ENCODE assay signal across 19 cellular contexts in the genomic region with DNA sequence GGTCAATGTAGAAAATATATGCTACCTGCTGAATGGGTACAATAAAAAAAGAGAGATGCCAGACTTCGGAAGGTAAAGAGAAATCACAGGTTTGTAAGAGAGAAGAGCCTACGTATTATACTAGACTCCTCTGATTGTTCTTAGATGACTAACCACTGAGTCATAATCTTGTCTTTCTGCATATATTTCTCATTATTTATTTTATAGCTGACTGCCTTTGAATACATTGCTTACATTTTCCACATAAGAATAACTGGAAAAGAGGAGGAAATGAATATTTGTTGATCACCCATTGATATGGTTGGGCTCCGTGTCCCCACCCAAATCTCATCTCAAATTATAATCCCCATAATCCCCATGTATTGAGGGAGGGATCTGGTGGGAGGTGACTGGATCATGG.
DNase-seq lines count a peak whose midpoint lies in the region; ATAC-seq and TF ChIP-seq lines count a peak whose summit lies in the region.
"Had no signal": no experiment of that assay in that cellular context is flagged by ENCODE, and none has a peak within 500 bp of the region (broad histone marks: within the 10 kb centered on the region; RNA-seq: fewer than 3 reads in every experiment).

No MANE protein-coding gene starts in this region.

- H3K9ac ChIP-seq in mammary epithelial cell (ENCODE audit: insufficient read depth, low read length), result no peak overlapping the region

- no TSS peak for BruUV-seq in mammary epithelial cell (replicated peaks; lab: Mats Ljungman, UMichigan)

- no peaks in the 10 kb centered on the region for H3K79me2 ChIP-seq in mammary epithelial cell (ENCODE audit: insufficient read depth, low read length)

- WGBS in mammary epithelial cell (ENCODE audit: low coverage, missing lambda C conversion rate), result 19% methylated on average over 3 of the region's 3 CpGs

- H3K36me3 ChIP-seq in mammary epithelial cell (ENCODE audit: insufficient read depth, low read length) (no peaks in the 10 kb centered on the region), MG63 (no peaks in the 10 kb centered on the region)
- H3K36me3 ChIP-seq: cardiac muscle cell, gastrocnemius medialis had no signal

- peak overlapping the region; percentile 41 for H3K4me2 ChIP-seq in mammary epithelial cell (ENCODE audit: insufficient read depth, low read depth, low read length)

- peak overlapping the region; percentile 9 for H3K27ac ChIP-seq in mammary epithelial cell (ENCODE audit: insufficient read depth, low read depth, low read length)
- H3K27ac ChIP-seq: cardiac muscle cell, gastrocnemius medialis had no signal

- H3K4me1 ChIP-seq in mammary epithelial cell (ENCODE audit: insufficient read depth, low read length), result peaks cover 16% of the 10 kb centered on the region
- H3K4me1 ChIP-seq: gastrocnemius medialis had no signal

- in situ Hi-C loops in mammary epithelial cell (cut with MboI; ENCODE audit: low sequenced_read_pairs in 2 of 2), result no loop called here

- H4K20me1 ChIP-seq in mammary epithelial cell (ENCODE audit: insufficient read depth, low read length), result no peaks in the 10 kb centered on the region

- CTCF ChIA-PET in mammary epithelial cell (lab: Charles Lee; ENCODE audit: low non-redundant PET), result interaction anchor here (0.6 kb wide), 1 partner anchor 10 kb away, joined by 4 read pairs; no protein-coding TSS in a partner anchor

- peak; percentile 90 for DNase-seq in DMS53 treated with DMSO at 0.1 percent for 48 hours (lab: John Stamatoyannopoulos, UW; ENCODE audit: unreplicated experiment)
- DNase-seq in NCI-H226, result peak; percentile 41
- DNase-seq in mammary epithelial cell, result peak; percentile 83
- peak; percentile 53 for DNase-seq in kidney glomerular epithelial cell (lab: John Stamatoyannopoulos, UW)
- DNase-seq in MG63, result no peak
- no peak for DNase-seq in COLO668 (lab: John Stamatoyannopoulos, UW; ENCODE audit: unreplicated experiment)
- DNase-seq: activated B cell treated with CpG ODN at 0.5 μM for 24 hours; activated naive CD4-positive, alpha-beta T cell; effector CD4-positive, alpha-beta T cell; gastrocnemius medialis; GOT3; natural killer cell; NCI-H1048; NCI-H774; substantia nigra had no signal

- intact Hi-C loops in mammary epithelial cell (cut with micrococcal nuclease), result no loop called here

- no peak for ATAC-seq in HG03280 (IDR thresholded peaks at IDR 0.05; ENCODE audit: unreplicated experiment)
- no peak for ATAC-seq in HG02610 (IDR thresholded peaks at IDR 0.05; ENCODE audit: unreplicated experiment)
- ATAC-seq: gastrocnemius medialis, natural killer cell, Panc1 had no signal

- H2AFZ ChIP-seq in mammary epithelial cell (ENCODE audit: low read depth, low read length), result no peak overlapping the region

- H3K4me3 ChIP-seq in mammary epithelial cell (replicated peaks in 1 of 3; ENCODE audit: insufficient read depth in 1 of 3, low read depth in 2 of 3, low read length in 3 of 3) (no peak overlapping the region), MG63 (no peak overlapping the region)
- H3K4me3 ChIP-seq: cardiac muscle cell, gastrocnemius medialis had no signal

- dilution Hi-C loops in mammary epithelial cell (cut with HindIII; ENCODE audit: low sequenced_read_pairs), result no loop called here

- H3K9me3 ChIP-seq in mammary epithelial cell (replicated peaks; ENCODE audit: insufficient read depth, low read length), result no peaks in the 10 kb centered on the region
- peaks cover 3% of the 10 kb centered on the region; the same call in 1 of the 2 replicates for H3K9me3 ChIP-seq in MG63
- H3K9me3 ChIP-seq: gastrocnemius medialis had no signal

- no peak for TF ChIP-seq CTCF in mammary epithelial cell (conservative IDR thresholded peaks at IDR 0.05 in 1 of 2, IDR thresholded peaks at IDR 0.05 in 1 of 2; ENCODE audit: extremely low read depth in 1 of 2, insufficient read depth in 1 of 2, low read depth in 1 of 2, low read length in 2 of 2)

- H3K27me3 ChIP-seq in mammary epithelial cell (ENCODE audit: insufficient read depth, low read length) (no peaks in the 10 kb centered on the region), MG63 (no peaks in the 10 kb centered on the region)
- H3K27me3 ChIP-seq: cardiac muscle cell, gastrocnemius medialis had no signal

Comparison
In these comparisons a context has a peak if more than half of its experiments do, and no peak if none do; other contexts are left out.
1. DNase-seq: peak in DMS53 treated with DMSO at 0.1 percent for 48 hours (single experiment), NCI-H226 (single experiment), mammary epithelial cell (single experiment) and kidney glomerular epithelial cell (single experiment); none in MG63 (single experiment) and COLO668 (single experiment).